In the genomic region with DNA sequence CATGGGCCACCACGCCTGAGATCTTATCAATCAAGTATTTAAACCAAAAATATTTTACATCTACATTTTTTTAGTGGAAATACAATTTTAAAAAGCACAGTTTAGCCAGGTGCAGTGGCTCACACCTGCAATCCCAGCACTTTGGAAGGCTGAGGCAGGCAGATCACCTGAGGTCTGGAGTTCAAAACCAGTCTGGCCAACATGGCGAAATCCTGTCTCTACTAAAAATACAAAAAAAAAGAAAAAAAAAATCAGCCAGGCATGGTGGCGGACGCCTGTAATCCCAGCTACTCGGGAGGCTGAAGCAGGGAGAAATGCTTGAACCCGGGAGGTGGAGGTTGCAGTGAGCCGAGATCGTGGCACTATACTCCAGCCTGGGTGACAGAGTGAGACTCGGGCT, we compare ENCODE assay signal across 1 cellular context.
TF ChIP-seq lines count a peak whose summit lies in the region.

No MANE protein-coding gene starts in this region.

TF ChIP-seq in HEK293, 187 proteins besides CTCF, POLR2A, EP300 and RAD21:
- TF ChIP-seq ZNF335 (tag by site-specific recombination; conservative IDR thresholded peaks at IDR 0.05) = peak; percentile 39
